Comparison of ENCODE assay signal across 11 cellular contexts in genomic region chr14:91400696-91401095, GRCh38. TPM values are rescaled to one million over a fixed set of nuclear protein-coding genes. Genes with fewer than 3 reads are reported as not detected.
DNase-seq lines count a peak whose midpoint lies in the region; ATAC-seq and TF ChIP-seq lines count a peak whose summit lies in the region.
"Had no signal": no experiment of that assay in that cellular context is flagged by ENCODE, and none has a peak within 500 bp of the region (broad histone marks: within the 10 kb centered on the region; RNA-seq: fewer than 3 reads in every experiment).

No MANE protein-coding gene starts in this region.

- H3K4me3 Mint-ChIP-seq in central memory CD8-positive, alpha-beta T cell = peak overlapping the region; percentile 99
- H3K4me3 Mint-ChIP-seq in natural killer cell = peak overlapping the region; percentile 99
- no peak overlapping the region for H3K4me3 Mint-ChIP-seq in HFFc6

- no peaks in the 10 kb centered on the region for H3K27me3 Mint-ChIP-seq in central memory CD8-positive, alpha-beta T cell
- H3K27me3 Mint-ChIP-seq in natural killer cell (ENCODE audit: low read depth in 2 of 2) = no peaks in the 10 kb centered on the region
- H3K27me3 Mint-ChIP-seq in HFFc6 (ENCODE audit: insufficient read depth) = peaks cover 58% of the 10 kb centered on the region

- H3K9me2 ChIP-seq in DOHH2 (replicated peaks; ENCODE audit: control insufficient read depth, low read length) = no peaks in the 10 kb centered on the region

- intact Hi-C loops in natural killer cell (cut with micrococcal nuclease) = loop anchor here (2.0 kb wide), 1 partner anchor 22 kb away; no protein-coding TSS in a partner anchor

- H3K27me3 ChIP-seq in DOHH2 (ENCODE audit: control insufficient read depth, low read length) = no peaks in the 10 kb centered on the region

- peaks cover 52% of the 10 kb centered on the region for H4K20me1 ChIP-seq in DOHH2 (ENCODE audit: control insufficient read depth, insufficient read depth, low read depth, low read length)

- TF ChIP-seq CTCF in DOHH2 (IDR thresholded peaks at IDR 0.05; ENCODE audit: low read depth, low read length, poor library complexity, severe bottlenecking) (no peak), natural killer cell (IDR thresholded peaks at IDR 0.05) (no peak), HFFc6 (IDR thresholded peaks at IDR 0.05) (no peak)

- H3F3A ChIP-seq in DOHH2 (ENCODE audit: control insufficient read depth, insufficient read depth) = peaks cover 19% of the 10 kb centered on the region

- H3K4me3 ChIP-seq in DOHH2 (ENCODE audit: low read length) = peak overlapping the region; percentile 70
- H3K4me3 ChIP-seq: lung had no signal

- no peaks in the 10 kb centered on the region for H3K9me3 ChIP-seq in DOHH2 (ENCODE audit: control insufficient read depth, insufficient read depth, low read length)

- H3K4me2 ChIP-seq in DOHH2 (ENCODE audit: low read length) = peak overlapping the region; percentile 89

- peaks cover 32% of the 10 kb centered on the region for H3K36me3 Mint-ChIP-seq in central memory CD8-positive, alpha-beta T cell (ENCODE audit: insufficient read depth)
- H3K36me3 Mint-ChIP-seq in natural killer cell (no peaks in the 10 kb centered on the region), HFFc6 (ENCODE audit: low read depth) (no peaks in the 10 kb centered on the region)

- no peaks in the 10 kb centered on the region for H3K9me3 Mint-ChIP-seq in central memory CD8-positive, alpha-beta T cell
- H3K9me3 Mint-ChIP-seq in natural killer cell = no peaks in the 10 kb centered on the region
- H3K9me3 Mint-ChIP-seq in HFFc6 = no peaks in the 10 kb centered on the region

- H3K4me1 ChIP-seq in DOHH2 (ENCODE audit: control insufficient read depth, low read length) = peaks cover 95% of the 10 kb centered on the region

- peaks cover 89% of the 10 kb centered on the region for H3K4me1 Mint-ChIP-seq in central memory CD8-positive, alpha-beta T cell
- H3K4me1 Mint-ChIP-seq in natural killer cell (peaks cover 89 to 92% of the 10 kb centered on the region in 2 donors), HFFc6 (ENCODE audit: low read depth) (peaks cover 7% of the 10 kb centered on the region; the same call in 1 of the 2 replicates)

- DNase-seq in LHCN-M2 (ENCODE audit: low read depth) (peak; percentile 4), natural killer cell (no peak), NCI-H1694 (lab: John Stamatoyannopoulos, UW) (no peak), NCI-H1436 (lab: John Stamatoyannopoulos, UW) (no peak), HFFc6 (no peak)
- DNase-seq in central memory CD8-positive, alpha-beta T cell (ENCODE audit: low spot score in 2 of 2) = no peak
- DNase-seq: foreskin melanocyte, NCI-H1048 had no signal

- peak overlapping the region; percentile 78 for H3K27ac ChIP-seq in DOHH2 (ENCODE audit: low read depth, low read length)

- H3K27ac Mint-ChIP-seq in central memory CD8-positive, alpha-beta T cell (ENCODE audit: low read depth) = peak overlapping the region; percentile 99
- H3K27ac Mint-ChIP-seq in natural killer cell (peak overlapping the region; percentile 96 to 98), HFFc6 (no peak overlapping the region)

- no peak for ATAC-seq in central memory CD8-positive, alpha-beta T cell (replicated peaks; ENCODE audit: extremely low read depth, poor library complexity, severe bottlenecking)
- no peak for ATAC-seq in natural killer cell
- ATAC-seq in GM21447 (IDR thresholded peaks at IDR 0.05; ENCODE audit: unreplicated experiment) = no peak

- peaks cover 56% of the 10 kb centered on the region for H3K36me3 ChIP-seq in DOHH2 (ENCODE audit: control insufficient read depth, low read length)

- H3K79me2 ChIP-seq in DOHH2 (ENCODE audit: control insufficient read depth, low read length) = peaks cover 98% of the 10 kb centered on the region

RNA-seq across cellular contexts. Expression of gene CCDC88C, which starts 16.9 kb away (rescaled TPM):
- 0.06 TPM in 1 of 2 replicates, not detected in the other for total RNA-seq in LHCN-M2 (2014; rRNA removed)
- not detected for polyA plus RNA-seq in LHCN-M2 (2012)
- total RNA-seq in natural killer cell = 100 to 1,000 TPM; 432 to 516 (median 438) TPM
- total RNA-seq in HFFc6 (2021; fragmentation: NEBNext Ultra II Directional; extraction: Animal tissue kit (Norgen Biotek cat#: 25700)) = under 1 TPM in 3 of 6 experiments, not detected in 3; 0.09 to 0.61 (median 0.19) TPM

Comparison
In these comparisons a context has a peak if more than half of its experiments do, and no peak if none do; other contexts are left out.
1. RNA of gene CCDC88C, which starts 16.9 kb away (total RNA-seq): 432 to 516 TPM in natural killer cell; 0.09 to 0.61 TPM in HFFc6 and 0.06 TPM in LHCN-M2; every median in the first group is over 100 times any median in the second.